Comparison of ENCODE assay signal across 8 cellular contexts in genomic region chr17:67992541-67993152, GRCh38. TPM values are rescaled to one million over a fixed set of nuclear protein-coding genes. Genes with fewer than 3 reads are reported as not detected.
DNase-seq lines count a peak whose midpoint lies in the region; ATAC-seq and TF ChIP-seq lines count a peak whose summit lies in the region.

No MANE protein-coding gene starts in this region.

- H3K9me3 ChIP-seq in RWPE2 (ENCODE audit: severe bottlenecking), result no peaks in the 10 kb centered on the region

- peaks cover 10% of the 10 kb centered on the region for H3K4me1 ChIP-seq in RWPE2 (ENCODE audit: insufficient read depth, poor library complexity, severe bottlenecking)

- TF ChIP-seq CTCF in RWPE2 (IDR thresholded peaks at IDR 0.05; ENCODE audit: poor library complexity, severe bottlenecking), result no peak
- no peak for TF ChIP-seq CTCF in epithelial cell of esophagus (IDR thresholded peaks at IDR 0.05; ENCODE audit: insufficient read depth, low read depth, low read length, missing control alignments)
- TF ChIP-seq CTCF in omental fat pad (IDR thresholded peaks at IDR 0.05), result no peak

- H3K27me3 Mint-ChIP-seq in activated T-cell treated with anti-CD3 and anti-CD28 coated beads, Interleukin-2, amount 50 U/mL, for 4 hours (ENCODE audit: low read depth), result peaks cover 12% of the 10 kb centered on the region

- peak overlapping the region; percentile 78 for H3K27ac ChIP-seq in RWPE2 (ENCODE audit: poor library complexity, severe bottlenecking)

- H3K4me1 Mint-ChIP-seq in activated T-cell treated with anti-CD3 and anti-CD28 coated beads, Interleukin-2, amount 50 U/mL, for 4 hours (ENCODE audit: low read depth), result peaks cover 28% of the 10 kb centered on the region

- H3K36me3 ChIP-seq in RWPE2 (ENCODE audit: low read depth), result peaks cover 7% of the 10 kb centered on the region

- no peaks in the 10 kb centered on the region for H3K27me3 ChIP-seq in RWPE2 (ENCODE audit: insufficient read depth, poor library complexity, severe bottlenecking)

- no peak for DNase-seq in activated T-cell treated with anti-CD3 and anti-CD28 coated beads, Interleukin-2, amount 50 U/mL, for 4 hours
- DNase-seq in activated T-cell treated with anti-CD3 and anti-CD28 coated beads, Interleukin-2, amount 50 U/mL, for 1 hour, result no peak
- DNase-seq in RWPE2 (ENCODE audit: low spot score), result no peak
- no peak for DNase-seq in epithelial cell of esophagus (ENCODE audit: low read depth)
- no peak for DNase-seq in omental fat pad (ENCODE audit: low spot score)
- no peak for DNase-seq in NCI-H226
- DNase-seq in iPS-NIHi7 (ENCODE audit: extremely low spot score), result no peak

- no peak for ATAC-seq in activated T-cell treated with anti-CD3 and anti-CD28 coated beads, Interleukin-2, amount 50 U/mL, for 4 hours
- ATAC-seq in RWPE2 (ENCODE audit: low read depth) (no peak), omental fat pad (ENCODE audit: low FRiP score) (peak; percentile 30), GM18868 (IDR thresholded peaks at IDR 0.05; ENCODE audit: unreplicated experiment) (no peak)

- peak overlapping the region; percentile 89 for H3K4me3 Mint-ChIP-seq in activated T-cell treated with anti-CD3 and anti-CD28 coated beads, Interleukin-2, amount 50 U/mL, for 4 hours

- no peaks in the 10 kb centered on the region for H3K9me3 Mint-ChIP-seq in activated T-cell treated with anti-CD3 and anti-CD28 coated beads, Interleukin-2, amount 50 U/mL, for 4 hours

- H3K4me3 ChIP-seq in RWPE2 (ENCODE audit: severe bottlenecking), result peak overlapping the region; percentile 48
- peak overlapping the region; percentile 70 for H3K4me3 ChIP-seq in epithelial cell of esophagus (ENCODE audit: low read length)

- H3K36me3 Mint-ChIP-seq in activated T-cell treated with anti-CD3 and anti-CD28 coated beads, Interleukin-2, amount 50 U/mL, for 4 hours (ENCODE audit: insufficient read depth), result no peaks in the 10 kb centered on the region

RNA-seq across cellular contexts. Expression of gene C17orf58, which starts 3.6 kb away (rescaled TPM):
- 10 to 100 TPM; 14.9 to 24.3 (median 19.2) TPM for total RNA-seq in activated T-cell treated with anti-CD3 and anti-CD28 coated beads, Interleukin-2, amount 50 U/mL, for 4 hours
- 10 to 100 TPM in 2 of 4 donors, 1 to 10 TPM in 2; 4.3 to 22.9 (median 9.6) TPM for total RNA-seq in omental fat pad

RNA-seq across cellular contexts. Expression of gene KPNA2, which starts 42.9 kb away (rescaled TPM):
- total RNA-seq in activated T-cell treated with anti-CD3 and anti-CD28 coated beads, Interleukin-2, amount 50 U/mL, for 4 hours, result 100 to 1,000 TPM; 139 to 140 (median 139) TPM
- 10 to 100 TPM; 13.2 to 64.1 (median 23.4) TPM for total RNA-seq in omental fat pad
